8 cellular contexts compared by ENCODE assay signal in the genomic region with DNA sequence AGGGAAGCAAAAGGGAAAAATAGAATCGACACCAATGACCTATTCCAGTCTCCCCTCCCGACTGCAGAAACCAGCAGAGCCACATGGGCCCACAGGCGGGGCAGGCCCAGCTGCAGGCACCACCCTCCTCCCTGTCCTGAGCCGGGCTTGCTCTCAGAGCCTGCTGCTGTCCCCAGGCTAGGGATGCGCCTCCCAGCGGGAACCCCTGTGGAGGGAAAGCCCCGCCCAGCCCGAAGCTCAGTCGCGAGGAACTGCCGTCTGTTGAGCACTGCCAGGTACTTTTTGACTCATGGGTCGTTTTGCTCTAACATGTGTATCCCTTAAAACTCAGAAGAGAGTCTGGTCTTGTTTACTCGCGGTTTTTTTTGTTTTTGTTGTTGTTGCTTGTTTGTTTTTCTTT.
DNase-seq lines count a peak whose midpoint lies in the region; ATAC-seq and TF ChIP-seq lines count a peak whose summit lies in the region.

No MANE protein-coding gene starts in this region.

- H3K27ac ChIP-seq in HCT116 (ENCODE audit: low read depth, low read length) (peak overlapping the region; percentile 8; the same call in 1 of the 2 replicates), RWPE2 (ENCODE audit: poor library complexity, severe bottlenecking) (no peak overlapping the region), psoas muscle (no peak overlapping the region)

- no peak overlapping the region for H3K4me3 Mint-ChIP-seq in activated CD4-positive, alpha-beta T cell treated with anti-CD3 and anti-CD28 coated beads for 36 hours

- no peak overlapping the region for H3K27ac Mint-ChIP-seq in activated CD4-positive, alpha-beta T cell treated with anti-CD3 and anti-CD28 coated beads for 36 hours

- DNase-seq in HCT116 (ENCODE audit: low read depth, low spot score) = peak; percentile 40
- DNase-seq in RWPE2 (ENCODE audit: low spot score) = peak; percentile 66
- DNase-seq in left cardiac atrium = no peak
- DNase-seq in psoas muscle = peak; percentile 36 to 77
- no peak for DNase-seq in erythroblast (lab: John Stamatoyannopoulos, UW)
- no peak for DNase-seq in dermis blood vessel endothelial cell
- no peak for DNase-seq in activated CD4-positive, alpha-beta T cell treated with anti-CD3 and anti-CD28 coated beads for 36 hours

- H2AFZ ChIP-seq in HCT116 (ENCODE audit: low read depth, low read length, poor library complexity, severe bottlenecking) = peak overlapping the region; percentile 70

- no peaks in the 10 kb centered on the region for H3K36me3 Mint-ChIP-seq in activated CD4-positive, alpha-beta T cell treated with anti-CD3 and anti-CD28 coated beads for 36 hours (ENCODE audit: low read depth)

- no peaks in the 10 kb centered on the region for H4K20me1 ChIP-seq in HCT116 (ENCODE audit: insufficient read depth)

- RAD21 ChIA-PET in HCT116 (lab: Charles Lee; ENCODE audit: low non-redundant PET in 1 of 2, low total read pairs in 2 of 2, uncharacterized antibody in 2 of 2, unreplicated experiment in 2 of 2) = no interaction called here

- no peaks in the 10 kb centered on the region for H3K27me3 ChIP-seq in HCT116 (ENCODE audit: insufficient read depth, low read length)
- peaks cover 9% of the 10 kb centered on the region for H3K27me3 ChIP-seq in RWPE2 (ENCODE audit: insufficient read depth, poor library complexity, severe bottlenecking)
- peaks cover 0 to 13% (median 0%) of the 10 kb centered on the region in 3 donors for H3K27me3 ChIP-seq in psoas muscle (ENCODE audit: insufficient read depth in 3 of 3, low read length in 2 of 3)

- TF ChIP-seq RAD21 in HCT116 (IDR thresholded peaks at IDR 0.05; ENCODE audit: low read depth) = 0 out of 2 replicates have a peak, but pooled peaks have one; percentile 3

- TF ChIP-seq CTCF in HCT116 (IDR thresholded peaks at IDR 0.05 in 2 of 3, conservative IDR thresholded peaks at IDR 0.05 in 1 of 3; ENCODE audit: borderline replicate concordance in 1 of 3, insufficient read depth in 1 of 3, low read depth in 2 of 3, low read length in 2 of 3) = no peak
- no peak for TF ChIP-seq CTCF in RWPE2 (IDR thresholded peaks at IDR 0.05; ENCODE audit: poor library complexity, severe bottlenecking)
- no peak for TF ChIP-seq CTCF in psoas muscle (IDR thresholded peaks at IDR 0.05)

- CTCF ChIA-PET in HCT116 (lab: Charles Lee) = no interaction called here
- CTCF ChIA-PET in activated CD4-positive, alpha-beta T cell treated with anti-CD3 and anti-CD28 coated beads for 36 hours (lab: Charles Lee) = interaction anchor here (0.7 kb wide), 1 partner anchor 224 kb away, joined by 3 read pairs; no protein-coding TSS in a partner anchor

- H3K36me3 ChIP-seq in HCT116 (ENCODE audit: control insufficient read depth in 1 of 2, insufficient read depth in 2 of 2, low read length in 2 of 2) (no peaks in the 10 kb centered on the region), RWPE2 (ENCODE audit: low read depth) (no peaks in the 10 kb centered on the region), psoas muscle (ENCODE audit: insufficient read depth in 1 of 2, low read depth in 1 of 2) (no peaks in the 10 kb centered on the region)

- no TSS peak for BruUV-seq in HCT116 (replicated peaks; lab: Mats Ljungman, UMichigan)

- H3K9me3 ChIP-seq in HCT116 (ENCODE audit: control insufficient read depth in 1 of 2, insufficient read depth in 1 of 2, low read depth in 1 of 2, low read length in 2 of 2) (no peaks in the 10 kb centered on the region), RWPE2 (ENCODE audit: severe bottlenecking) (no peaks in the 10 kb centered on the region), psoas muscle (no peaks in the 10 kb centered on the region)

- POLR2A ChIA-PET in HCT116 (lab: Charles Lee) = interaction anchor here (0.9 kb wide), 1 partner anchor 12 kb away, joined by 3 read pairs; no protein-coding TSS in a partner anchor
- POLR2A ChIA-PET in activated CD4-positive, alpha-beta T cell treated with anti-CD3 and anti-CD28 coated beads for 36 hours (lab: Charles Lee) = no interaction called here

- ATAC-seq in HCT116 (peak; percentile 100), RWPE2 (ENCODE audit: low read depth) (peak; percentile 82), left cardiac atrium (peak; percentile 48 to 80), psoas muscle (peak; percentile 43 to 84 (median 70)), HG03108 (IDR thresholded peaks at IDR 0.05; ENCODE audit: unreplicated experiment) (no peak)
- ATAC-seq in activated CD4-positive, alpha-beta T cell treated with anti-CD3 and anti-CD28 coated beads for 36 hours = no peak

- WGBS in psoas muscle, 3 donors = 27 to 47% (median 33%) methylated on average over 13 to 14 of the region's 14 CpGs

- H3K4me1 ChIP-seq in HCT116 (ENCODE audit: control insufficient read depth in 1 of 2, insufficient read depth in 2 of 2, low read length in 2 of 2) = peaks cover 13 to 16% of the 10 kb centered on the region in 2 experiments; a peak in 3 of 4 replicates
- no peaks in the 10 kb centered on the region for H3K4me1 ChIP-seq in RWPE2 (ENCODE audit: insufficient read depth, poor library complexity, severe bottlenecking)
- no peaks in the 10 kb centered on the region for H3K4me1 ChIP-seq in psoas muscle

- H3K4me2 ChIP-seq in HCT116 (ENCODE audit: low read length) = peak overlapping the region; percentile 65

- H3K9ac ChIP-seq in HCT116 (ENCODE audit: low read length) = peak overlapping the region; percentile 10; the same call in 1 of the 2 replicates

- no peaks in the 10 kb centered on the region for H3K4me1 Mint-ChIP-seq in activated CD4-positive, alpha-beta T cell treated with anti-CD3 and anti-CD28 coated beads for 36 hours

- peaks cover 6% of the 10 kb centered on the region for H3K9me3 Mint-ChIP-seq in activated CD4-positive, alpha-beta T cell treated with anti-CD3 and anti-CD28 coated beads for 36 hours (ENCODE audit: low read depth)

- peak overlapping the region in 1 of 2 experiments; percentile 26; a peak in 2 of 4 replicates for H3K4me3 ChIP-seq in HCT116 (replicated peaks in 1 of 2; ENCODE audit: low read depth in 1 of 2, low read length in 2 of 2)
- no peak overlapping the region for H3K4me3 ChIP-seq in RWPE2 (ENCODE audit: severe bottlenecking)
- no peak overlapping the region for H3K4me3 ChIP-seq in psoas muscle

- H3K79me2 ChIP-seq in HCT116 (ENCODE audit: insufficient read depth, low read length) = no peaks in the 10 kb centered on the region

- peaks cover 4% of the 10 kb centered on the region for H3K27me3 Mint-ChIP-seq in activated CD4-positive, alpha-beta T cell treated with anti-CD3 and anti-CD28 coated beads for 36 hours

- H3K9me2 ChIP-seq in HCT116 (ENCODE audit: insufficient read depth) = no peaks in the 10 kb centered on the region

- TF ChIP-seq POLR2A in HCT116 (IDR thresholded peaks at IDR 0.05; ENCODE audit: borderline replicate concordance, extremely low read depth, insufficient read depth, insufficient read length) = no peak
- no peak for TF ChIP-seq POLR2A in erythroblast (IDR thresholded peaks at IDR 0.05; ENCODE audit: low read length)

- intact Hi-C loops in HCT116 (cut with micrococcal nuclease) (no loop called here), left cardiac atrium (cut with DNase I) (no loop called here), psoas muscle (cut with DNase I) (no loop called here)
- intact Hi-C loops in activated CD4-positive, alpha-beta T cell treated with anti-CD3 and anti-CD28 coated beads for 36 hours (cut with DNase I, micrococcal nuclease) = no loop called here

TF ChIP-seq in HCT116, 20 proteins besides CTCF, POLR2A, EP300 and RAD21:
- TF ChIP-seq EZH2 (IDR thresholded peaks at IDR 0.05) (no peak), POLR2AphosphoS5 (IDR thresholded peaks at IDR 0.05; ENCODE audit: low read depth, low read length) (peak; percentile 35; the same call in 1 of the 2 replicates), CEBPB (IDR thresholded peaks at IDR 0.05; ENCODE audit: low read depth) (no peak), ZFX (IDR thresholded peaks at IDR 0.05) (no peak), SIN3A (IDR thresholded peaks at IDR 0.05; ENCODE audit: low read depth) (no peak), SP1 (IDR thresholded peaks at IDR 0.05; ENCODE audit: low read depth) (no peak), SRF (IDR thresholded peaks at IDR 0.05; ENCODE audit: low read depth) (no peak), EGR1 (IDR thresholded peaks at IDR 0.05; ENCODE audit: low read depth) (no peak)

Comparison
In these comparisons a context has a peak if more than half of its experiments do, and no peak if none do; other contexts are left out.
1. ATAC-seq: peak in HCT116 (single experiment), RWPE2 (single experiment), left cardiac atrium (2 of 2) and psoas muscle (4 of 4); none in activated CD4-positive, alpha-beta T cell treated with anti-CD3 and anti-CD28 coated beads for 36 hours (single experiment) and HG03108 (single experiment).
2. DNase-seq: peak in HCT116 (single experiment), RWPE2 (single experiment) and psoas muscle (2 of 2); none in left cardiac atrium (single experiment), erythroblast (0 of 2), dermis blood vessel endothelial cell (single experiment) and activated CD4-positive, alpha-beta T cell treated with anti-CD3 and anti-CD28 coated beads for 36 hours (single experiment).